ENCODE assay signal across 13 cellular contexts in genomic region chr6:53524455-53524815, GRCh38. TPM values are rescaled to one million over a fixed set of nuclear protein-coding genes. Genes with fewer than 3 reads are reported as not detected.
DNase-seq lines count a peak whose midpoint lies in the region; ATAC-seq, FAIRE-seq and TF ChIP-seq lines count a peak whose summit lies in the region.
"Had no signal": no experiment of that assay in that cellular context is flagged by ENCODE, and none has a peak within 500 bp of the region (broad histone marks: within the 10 kb centered on the region; RNA-seq: fewer than 3 reads in every experiment).

No MANE protein-coding gene starts in this region.

- peak; percentile 54 for FAIRE-seq in astrocyte (lab: Jason Lieb, UNC)

- H3K4me1 ChIP-seq in astrocyte (ENCODE audit: insufficient read depth, low read length) (peaks cover 17% of the 10 kb centered on the region), foreskin keratinocyte (peaks cover 62% of the 10 kb centered on the region), skeletal muscle satellite cell (ENCODE audit: control insufficient read depth, insufficient read depth, low read length) (peaks cover 23% of the 10 kb centered on the region)

- H3K9ac ChIP-seq in astrocyte (ENCODE audit: low read length) (no peak overlapping the region), skeletal muscle satellite cell (ENCODE audit: low read depth, low read length) (no peak overlapping the region)

- H3K4me3 ChIP-seq in HFF-Myc (replicated peaks; ENCODE audit: low read depth, low read length): no peak overlapping the region
- no peak overlapping the region for H3K4me3 ChIP-seq in astrocyte (ENCODE audit: insufficient read depth, low read depth, low read length)
- no peak overlapping the region for H3K4me3 ChIP-seq in skeletal muscle satellite cell (ENCODE audit: low read length)
- no peak overlapping the region for H3K4me3 ChIP-seq in MG63

- DNase-seq in HFF-Myc (ENCODE audit: extremely low read depth, low read depth) (peak; percentile 33), astrocyte (ENCODE audit: low read depth) (peak; percentile 69), foreskin keratinocyte (peak in 1 of 2 donors; percentile 74), MG63 (no peak), cortex of kidney (lab: John Stamatoyannopoulos, UW) (no peak), activated T-cell treated with anti-CD3 and anti-CD28 coated beads for 4 hours (no peak)
- DNase-seq: activated naive CD4-positive, alpha-beta T cell treated with anti-CD3 and anti-CD28 coated beads for 36 hours; H9; NCI-H187 treated with DMSO at 0.1 percent for 48 hours; Right ventricle myocardium superior had no signal

- H3K4me3 Mint-ChIP-seq in astrocyte (ENCODE audit: unreplicated experiment): peak overlapping the region; percentile 10
- H3K4me3 Mint-ChIP-seq: activated naive CD4-positive, alpha-beta T cell treated with anti-CD3 and anti-CD28 coated beads for 36 hours; H9; stimulated activated naive CD8-positive, alpha-beta T cell treated with anti-CD3 and anti-CD28 coated beads, Interleukin-15, Interleukin-2, amounts not matched to agents 100 ng/mL and 50 ng/mL, for 24 hours had no signal

- H3K27ac Mint-ChIP-seq in astrocyte (ENCODE audit: unreplicated experiment): peak overlapping the region; percentile 85
- H3K27ac Mint-ChIP-seq: activated naive CD4-positive, alpha-beta T cell treated with anti-CD3 and anti-CD28 coated beads for 36 hours; stimulated activated naive CD8-positive, alpha-beta T cell treated with anti-CD3 and anti-CD28 coated beads, Interleukin-15, Interleukin-2, amounts not matched to agents 100 ng/mL and 50 ng/mL, for 24 hours had no signal

- H3K9me3 ChIP-seq in astrocyte (ENCODE audit: insufficient read depth, low read depth, low read length) (no peaks in the 10 kb centered on the region), skeletal muscle satellite cell (replicated peaks; ENCODE audit: low read length) (no peaks in the 10 kb centered on the region), MG63 (no peaks in the 10 kb centered on the region)

- H2AFZ ChIP-seq in astrocyte (ENCODE audit: low read depth, low read length): no peak overlapping the region

- H3K4me1 Mint-ChIP-seq in astrocyte (ENCODE audit: low read depth, unreplicated experiment): peaks cover 49% of the 10 kb centered on the region

- H3K79me2 ChIP-seq in astrocyte (ENCODE audit: insufficient read depth, low read length): peaks cover 20% of the 10 kb centered on the region

- no peaks in the 10 kb centered on the region for H4K20me1 ChIP-seq in astrocyte (ENCODE audit: insufficient read depth, low read length)

- H3K36me3 Mint-ChIP-seq in astrocyte (ENCODE audit: low read depth, unreplicated experiment): peaks cover 7% of the 10 kb centered on the region

- H3K27ac ChIP-seq in astrocyte (ENCODE audit: low read depth, low read length): no peak overlapping the region
- no peak overlapping the region for H3K27ac ChIP-seq in foreskin keratinocyte

- peak; percentile 78 for ATAC-seq in foreskin keratinocyte
- no peak for ATAC-seq in HG02571 (IDR thresholded peaks at IDR 0.05; ENCODE audit: unreplicated experiment)

- TF ChIP-seq CTCF in HFF-Myc (IDR thresholded peaks at IDR 0.05; ENCODE audit: low read depth, low read length, missing control alignments): no peak
- no peak for TF ChIP-seq CTCF in astrocyte (IDR thresholded peaks at IDR 0.05; ENCODE audit: insufficient read depth, low read depth, low read length)
- no peak for TF ChIP-seq CTCF in foreskin keratinocyte (conservative IDR thresholded peaks at IDR 0.05)

- no peaks in the 10 kb centered on the region for H3K9me3 Mint-ChIP-seq in astrocyte (ENCODE audit: unreplicated experiment)
- H3K9me3 Mint-ChIP-seq: activated naive CD4-positive, alpha-beta T cell treated with anti-CD3 and anti-CD28 coated beads for 36 hours; H9; stimulated activated naive CD8-positive, alpha-beta T cell treated with anti-CD3 and anti-CD28 coated beads, Interleukin-15, Interleukin-2, amounts not matched to agents 100 ng/mL and 50 ng/mL, for 24 hours had no signal

- H3K27me3 ChIP-seq in astrocyte (ENCODE audit: insufficient read depth, low read length): no peaks in the 10 kb centered on the region
- no peaks in the 10 kb centered on the region for H3K27me3 ChIP-seq in foreskin keratinocyte
- H3K27me3 ChIP-seq in skeletal muscle satellite cell (ENCODE audit: control insufficient read depth, insufficient read depth, low read length): no peaks in the 10 kb centered on the region
- no peaks in the 10 kb centered on the region for H3K27me3 ChIP-seq in MG63

- no peaks in the 10 kb centered on the region for H3K27me3 Mint-ChIP-seq in astrocyte (ENCODE audit: low read depth, unreplicated experiment)
- H3K27me3 Mint-ChIP-seq: stimulated activated naive CD8-positive, alpha-beta T cell treated with anti-CD3 and anti-CD28 coated beads, Interleukin-15, Interleukin-2, amounts not matched to agents 100 ng/mL and 50 ng/mL, for 24 hours had no signal

- peaks cover 2% of the 10 kb centered on the region for H3K36me3 ChIP-seq in astrocyte (ENCODE audit: insufficient read depth, low read length)
- H3K36me3 ChIP-seq in skeletal muscle satellite cell (ENCODE audit: insufficient read depth, low read length): peaks cover 6% of the 10 kb centered on the region
- H3K36me3 ChIP-seq in MG63: no peaks in the 10 kb centered on the region

- H3K4me2 ChIP-seq in astrocyte (ENCODE audit: low read length) (peak overlapping the region; percentile 29), skeletal muscle satellite cell (ENCODE audit: low read length) (peak overlapping the region; percentile 11)

RNA-seq across cellular contexts. Expression of gene GCLC, which starts 20.5 kb away (rescaled TPM):
- total RNA-seq in astrocyte (26.9 and 31.6 TPM in 2 replicates), foreskin keratinocyte (40.2 and 43.1 TPM in 2 replicates)
- 9.9 and 15.5 TPM in 2 replicates for polyA plus RNA-seq in foreskin keratinocyte
- 11.4 and 11.9 TPM in 2 replicates for total RNA-seq in skeletal muscle satellite cell (2012; rRNA removed)
- total RNA-seq in MG63 (2014; rRNA removed; shearing (Covaris generic); ENCODE audit: low replicate concordance): 4.4 and 7.0 TPM in 2 replicates

Comparison
In these comparisons a context has a peak if more than half of its experiments do, and no peak if none do; other contexts are left out.
1. DNase-seq: peak in HFF-Myc (single experiment) and astrocyte (single experiment); none in MG63 (single experiment), cortex of kidney (single experiment) and activated T-cell treated with anti-CD3 and anti-CD28 coated beads for 4 hours (single experiment).